28 cellular contexts compared by ENCODE assay signal in genomic region chr11:134289167-134289566, GRCh38. TPM values are rescaled to one million over a fixed set of nuclear protein-coding genes. Genes with fewer than 3 reads are reported as not detected.
"Had no signal": no experiment of that assay in that cellular context is flagged by ENCODE, and none has a peak within 500 bp of the region (broad histone marks: within the 10 kb centered on the region; RNA-seq: fewer than 3 reads in every experiment).

No MANE protein-coding gene starts in this region.

- DNase-seq: cortex of kidney; dorsolateral prefrontal cortex; effector memory CD4-positive, alpha-beta T cell; gastrocnemius medialis; heart right ventricle; hypothalamus; kidney glomerular epithelial cell; naive thymus-derived CD4-positive, alpha-beta T cell; sigmoid colon; stimulated activated CD4-positive, alpha-beta T cell treated with anti-CD3 and anti-CD28 coated beads, Interleukin-2, amount 100 ng/mL, for 24 hours; stimulated activated CD4-positive, alpha-beta T cell treated with anti-CD3 and anti-CD28 coated beads, Interleukin-4, amount 100 ng/mL, for 4 hours; stimulated activated naive CD4-positive, alpha-beta T cell; stomach; substantia nigra; transverse colon had no signal

- H3K36me3 ChIP-seq: esophagus muscularis mucosa, gastrocnemius medialis, heart right ventricle, sigmoid colon, stomach, thoracic aorta, transverse colon had no signal

- H3K4me1 ChIP-seq: esophagus muscularis mucosa, gastrocnemius medialis, heart right ventricle, sigmoid colon, stomach, transverse colon had no signal

- H3K4me1 Mint-ChIP-seq: naive thymus-derived CD4-positive, alpha-beta T cell had no signal

- H3K4me3 ChIP-seq: dorsolateral prefrontal cortex, esophagus muscularis mucosa, gastrocnemius medialis, heart right ventricle, sigmoid colon, skin epidermis, stomach, thoracic aorta, transverse colon had no signal

- H3K9me3 ChIP-seq: esophagus muscularis mucosa, gastrocnemius medialis, heart right ventricle, sigmoid colon, stomach, thoracic aorta, transverse colon had no signal

- H3K27me3 ChIP-seq: dorsolateral prefrontal cortex, esophagus muscularis mucosa, gastrocnemius medialis, sigmoid colon, transverse colon had no signal

- FAIRE-seq: endometrium, islet of Langerhans had no signal

- H3K9me3 Mint-ChIP-seq: naive thymus-derived CD4-positive, alpha-beta T cell; nephron progenitor cell had no signal

- H3K27me3 Mint-ChIP-seq: naive thymus-derived CD4-positive, alpha-beta T cell had no signal

- H3K27ac ChIP-seq: dorsolateral prefrontal cortex, epithelial cell of prostate, esophagus muscularis mucosa, gastrocnemius medialis, heart right ventricle, sigmoid colon, skin epidermis, stomach, thoracic aorta, transverse colon had no signal

- H3K4me3 Mint-ChIP-seq: naive thymus-derived CD4-positive, alpha-beta T cell; nephron progenitor cell had no signal

- ATAC-seq: gastrocnemius medialis; naive thymus-derived CD4-positive, alpha-beta T cell had no signal

- H3K27ac Mint-ChIP-seq: naive thymus-derived CD4-positive, alpha-beta T cell had no signal

RNA-seq across cellular contexts. Expression of gene GLB1L3, which starts 13.0 kb away (rescaled TPM):
- total RNA-seq: fibroblast of villous mesenchyme, gastrocnemius medialis, heart right ventricle, lung microvascular endothelial cell, mesenteric fat pad, osteocyte, pulmonary artery endothelial cell, stomach, thoracic aorta had no signal
- polyA plus RNA-seq: heart right ventricle, liver had no signal

RNA-seq across cellular contexts. Expression of gene GLB1L2, which starts 42.6 kb away (rescaled TPM):
- total RNA-seq: fibroblast of villous mesenchyme, osteocyte had no signal
